3 cellular contexts compared by ENCODE assay signal in the genomic region with DNA sequence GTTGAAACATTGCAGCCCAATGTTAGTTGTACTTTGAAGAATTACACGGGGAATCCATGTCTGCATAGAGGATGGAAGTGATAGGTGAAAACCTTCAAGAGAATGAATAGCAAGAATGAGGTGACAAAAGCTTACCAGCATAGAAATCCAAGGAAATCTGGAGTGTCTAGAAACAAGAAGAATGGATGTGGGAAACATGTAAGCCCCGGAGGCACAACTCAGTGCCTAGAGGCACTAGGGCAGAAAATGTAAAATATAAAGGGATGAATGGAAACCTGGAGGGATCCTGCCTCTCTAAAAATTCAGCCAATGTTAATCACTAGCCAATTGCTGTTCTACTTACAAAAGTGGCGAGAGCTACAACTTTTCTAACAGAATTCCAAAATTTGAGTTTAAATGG.
"Had no signal": no experiment of that assay in that cellular context is flagged by ENCODE, and none has a peak within 500 bp of the region (broad histone marks: within the 10 kb centered on the region; RNA-seq: fewer than 3 reads in every experiment).

No MANE protein-coding gene starts in this region.

- ATAC-seq: GM12878 had no signal

- H3K4me3 ChIP-seq: GM12878 had no signal

- DNase-seq: GDM1, GF-D8 had no signal
